In the genomic region with DNA sequence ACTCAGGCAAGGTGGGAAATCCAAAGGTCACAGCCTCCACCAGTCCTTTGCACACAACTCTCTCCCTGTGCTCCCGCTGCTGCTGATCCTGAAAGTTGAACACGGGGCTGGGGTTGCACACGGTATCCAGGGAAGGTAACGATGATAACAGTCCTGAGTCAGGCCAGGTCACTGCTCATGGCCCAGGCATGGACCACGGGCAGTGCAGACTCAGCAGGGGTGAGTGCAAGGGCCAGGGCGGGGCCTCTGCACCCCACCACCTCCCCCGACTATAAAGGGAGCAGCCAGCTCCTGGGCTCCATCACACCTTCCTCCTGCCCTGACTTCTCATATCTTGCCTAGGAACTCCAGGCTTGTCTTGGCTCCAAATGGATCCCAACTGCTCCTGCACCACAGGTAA, we compare ENCODE assay signal across 2 cellular contexts.
TF ChIP-seq lines count a peak whose summit lies in the region.

A gene (plus strand): TSS at position 301 of the 400 bp plus-strand sequence. CDS start 68 bp downstream, at position 369.

TF ChIP-seq in HepG2, 621 proteins besides CTCF, POLR2A, EP300 and RAD21:
- TF ChIP-seq ZNF644 (CRISPR knock-in tag; IDR thresholded peaks at IDR 0.05; ENCODE audit: low read depth): no peak
- TF ChIP-seq, protein P1, sequence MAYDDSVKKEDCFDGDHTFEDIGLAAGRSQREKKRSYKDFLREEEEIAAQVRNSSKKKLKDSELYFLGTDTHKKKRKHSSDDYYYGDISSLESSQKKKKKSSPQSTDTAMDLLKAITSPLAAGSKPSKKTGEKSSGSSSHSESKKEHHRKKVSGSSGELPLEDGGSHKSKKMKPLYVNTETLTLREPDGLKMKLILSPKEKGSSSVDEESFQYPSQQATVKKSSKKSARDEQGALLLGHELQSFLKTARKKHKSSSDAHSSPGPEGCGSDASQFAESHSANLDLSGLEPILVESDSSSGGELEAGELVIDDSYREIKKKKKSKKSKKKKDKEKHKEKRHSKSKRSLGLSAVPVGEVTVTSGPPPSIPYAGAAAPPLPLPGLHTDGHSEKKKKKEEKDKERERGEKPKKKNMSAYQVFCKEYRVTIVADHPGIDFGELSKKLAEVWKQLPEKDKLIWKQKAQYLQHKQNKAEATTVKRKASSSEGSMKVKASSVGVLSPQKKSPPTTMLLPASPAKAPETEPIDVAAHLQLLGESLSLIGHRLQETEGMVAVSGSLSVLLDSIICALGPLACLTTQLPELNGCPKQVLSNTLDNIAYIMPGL (CRISPR knock-in tag; IDR thresholded peaks at IDR 0.05; ENCODE audit: borderline replicate concordance in 1 of 2, low read depth in 1 of 2): no peak
- no peak for TF ChIP-seq MXI1 (IDR thresholded peaks at IDR 0.05; ENCODE audit: borderline replicate concordance, low read depth, low read length)
- TF ChIP-seq BCL6 (CRISPR knock-in tag; IDR thresholded peaks at IDR 0.05): no peak
- no peak for TF ChIP-seq CHD4 (IDR thresholded peaks at IDR 0.05; ENCODE audit: borderline replicate concordance, low read length)
- TF ChIP-seq GATA4 (IDR thresholded peaks at IDR 0.05; ENCODE audit: borderline replicate concordance, low read depth): no peak
- no peak for TF ChIP-seq TAF1 (CRISPR knock-in tag; IDR thresholded peaks at IDR 0.05)
- no peak for TF ChIP-seq ZNF839 (CRISPR knock-in tag; IDR thresholded peaks at IDR 0.05; ENCODE audit: borderline replicate concordance)
- TF ChIP-seq, protein P2, sequence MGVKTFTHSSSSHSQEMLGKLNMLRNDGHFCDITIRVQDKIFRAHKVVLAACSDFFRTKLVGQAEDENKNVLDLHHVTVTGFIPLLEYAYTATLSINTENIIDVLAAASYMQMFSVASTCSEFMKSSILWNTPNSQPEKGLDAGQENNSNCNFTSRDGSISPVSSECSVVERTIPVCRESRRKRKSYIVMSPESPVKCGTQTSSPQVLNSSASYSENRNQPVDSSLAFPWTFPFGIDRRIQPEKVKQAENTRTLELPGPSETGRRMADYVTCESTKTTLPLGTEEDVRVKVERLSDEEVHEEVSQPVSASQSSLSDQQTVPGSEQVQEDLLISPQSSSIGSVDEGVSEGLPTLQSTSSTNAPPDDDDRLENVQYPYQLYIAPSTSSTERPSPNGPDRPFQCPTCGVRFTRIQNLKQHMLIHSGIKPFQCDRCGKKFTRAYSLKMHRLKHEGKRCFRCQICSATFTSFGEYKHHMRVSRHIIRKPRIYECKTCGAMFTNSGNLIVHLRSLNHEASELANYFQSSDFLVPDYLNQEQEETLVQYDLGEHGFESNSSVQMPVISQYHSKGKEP (CRISPR knock-in tag; IDR thresholded peaks at IDR 0.05): no peak
- TF ChIP-seq, protein P3, sequence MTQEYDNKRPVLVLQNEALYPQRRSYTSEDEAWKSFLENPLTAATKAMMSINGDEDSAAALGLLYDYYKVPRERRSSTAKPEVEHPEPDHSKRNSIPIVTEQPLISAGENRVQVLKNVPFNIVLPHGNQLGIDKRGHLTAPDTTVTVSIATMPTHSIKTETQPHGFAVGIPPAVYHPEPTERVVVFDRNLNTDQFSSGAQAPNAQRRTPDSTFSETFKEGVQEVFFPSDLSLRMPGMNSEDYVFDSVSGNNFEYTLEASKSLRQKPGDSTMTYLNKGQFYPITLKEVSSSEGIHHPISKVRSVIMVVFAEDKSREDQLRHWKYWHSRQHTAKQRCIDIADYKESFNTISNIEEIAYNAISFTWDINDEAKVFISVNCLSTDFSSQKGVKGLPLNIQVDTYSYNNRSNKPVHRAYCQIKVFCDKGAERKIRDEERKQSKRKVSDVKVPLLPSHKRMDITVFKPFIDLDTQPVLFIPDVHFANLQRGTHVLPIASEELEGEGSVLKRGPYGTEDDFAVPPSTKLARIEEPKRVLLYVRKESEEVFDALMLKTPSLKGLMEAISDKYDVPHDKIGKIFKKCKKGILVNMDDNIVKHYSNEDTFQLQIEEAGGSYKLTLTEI (CRISPR knock-in tag; conservative IDR thresholded peaks at IDR 0.05): no peak
- no peak for TF ChIP-seq PPARG (CRISPR knock-in tag; conservative IDR thresholded peaks at IDR 0.05)
- TF ChIP-seq, protein P4, sequence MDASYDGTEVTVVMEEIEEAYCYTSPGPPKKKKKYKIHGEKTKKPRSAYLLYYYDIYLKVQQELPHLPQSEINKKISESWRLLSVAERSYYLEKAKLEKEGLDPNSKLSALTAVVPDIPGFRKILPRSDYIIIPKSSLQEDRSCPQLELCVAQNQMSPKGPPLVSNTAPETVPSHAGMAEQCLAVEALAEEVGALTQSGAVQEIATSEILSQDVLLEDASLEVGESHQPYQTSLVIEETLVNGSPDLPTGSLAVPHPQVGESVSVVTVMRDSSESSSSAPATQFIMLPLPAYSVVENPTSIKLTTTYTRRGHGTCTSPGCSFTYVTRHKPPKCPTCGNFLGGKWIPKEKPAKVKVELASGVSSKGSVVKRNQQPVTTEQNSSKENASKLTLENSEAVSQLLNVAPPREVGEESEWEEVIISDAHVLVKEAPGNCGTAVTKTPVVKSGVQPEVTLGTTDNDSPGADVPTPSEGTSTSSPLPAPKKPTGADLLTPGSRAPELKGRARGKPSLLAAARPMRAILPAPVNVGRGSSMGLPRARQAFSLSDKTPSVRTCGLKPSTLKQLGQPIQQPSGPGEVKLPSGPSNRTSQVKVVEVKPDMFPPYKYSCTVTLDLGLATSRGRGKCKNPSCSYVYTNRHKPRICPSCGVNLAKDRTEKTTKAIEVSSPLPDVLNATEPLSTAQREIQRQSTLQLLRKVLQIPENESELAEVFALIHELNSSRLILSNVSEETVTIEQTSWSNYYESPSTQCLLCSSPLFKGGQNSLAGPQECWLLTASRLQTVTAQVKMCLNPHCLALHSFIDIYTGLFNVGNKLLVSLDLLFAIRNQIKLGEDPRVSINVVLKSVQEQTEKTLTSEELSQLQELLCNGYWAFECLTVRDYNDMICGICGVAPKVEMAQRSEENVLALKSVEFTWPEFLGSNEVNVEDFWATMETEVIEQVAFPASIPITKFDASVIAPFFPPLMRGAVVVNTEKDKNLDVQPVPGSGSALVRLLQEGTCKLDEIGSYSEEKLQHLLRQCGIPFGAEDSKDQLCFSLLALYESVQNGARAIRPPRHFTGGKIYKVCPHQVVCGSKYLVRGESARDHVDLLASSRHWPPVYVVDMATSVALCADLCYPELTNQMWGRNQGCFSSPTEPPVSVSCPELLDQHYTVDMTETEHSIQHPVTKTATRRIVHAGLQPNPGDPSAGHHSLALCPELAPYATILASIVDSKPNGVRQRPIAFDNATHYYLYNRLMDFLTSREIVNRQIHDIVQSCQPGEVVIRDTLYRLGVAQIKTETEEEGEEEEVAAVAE (CRISPR knock-in tag; IDR thresholded peaks at IDR 0.05; ENCODE audit: borderline replicate concordance): no peak
- TF ChIP-seq BORCS8-MEF2B (CRISPR knock-in tag; IDR thresholded peaks at IDR 0.05): no peak
- TF ChIP-seq GPN1 (CRISPR knock-in tag; IDR thresholded peaks at IDR 0.05; ENCODE audit: borderline replicate concordance): no peak
- TF ChIP-seq ZNF550 (CRISPR knock-in tag; IDR thresholded peaks at IDR 0.05; ENCODE audit: borderline replicate concordance): no peak
- TF ChIP-seq FOXC1 (CRISPR knock-in tag; IDR thresholded peaks at IDR 0.05; ENCODE audit: borderline replicate concordance): no peak
- TF ChIP-seq ZNF720 (CRISPR knock-in tag; IDR thresholded peaks at IDR 0.05): no peak

TF ChIP-seq in H1, 55 proteins besides CTCF, POLR2A, EP300 and RAD21:
- no peak for TF ChIP-seq CHD1 (IDR thresholded peaks at IDR 0.05; ENCODE audit: low read depth, low read length)
- no peak for TF ChIP-seq POU5F1 (IDR thresholded peaks at IDR 0.05; ENCODE audit: low read depth, low read length)
- no peak for TF ChIP-seq EGR1 (IDR thresholded peaks at IDR 0.05; ENCODE audit: borderline replicate concordance, low read depth, low read length)
- no peak for TF ChIP-seq SIN3A (conservative IDR thresholded peaks at IDR 0.05 in 1 of 2, IDR thresholded peaks at IDR 0.05 in 1 of 2; ENCODE audit: low read depth in 1 of 2, low read length in 2 of 2)
- TF ChIP-seq ZNF274 (IDR thresholded peaks at IDR 0.05; ENCODE audit: borderline replicate concordance, extremely low read depth, low read length): no peak
- no peak for TF ChIP-seq SAP30 (IDR thresholded peaks at IDR 0.05; ENCODE audit: insufficient read depth, insufficient replicate concordance, low read length)
- no peak for TF ChIP-seq TAF1 (IDR thresholded peaks at IDR 0.05; ENCODE audit: low read depth, low read length)
- TF ChIP-seq, protein P5, sequence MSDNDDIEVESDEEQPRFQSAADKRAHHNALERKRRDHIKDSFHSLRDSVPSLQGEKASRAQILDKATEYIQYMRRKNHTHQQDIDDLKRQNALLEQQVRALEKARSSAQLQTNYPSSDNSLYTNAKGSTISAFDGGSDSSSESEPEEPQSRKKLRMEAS (IDR thresholded peaks at IDR 0.05): no peak
- no peak for TF ChIP-seq SP2 (IDR thresholded peaks at IDR 0.05; ENCODE audit: low read length)
- TF ChIP-seq, protein P6, sequence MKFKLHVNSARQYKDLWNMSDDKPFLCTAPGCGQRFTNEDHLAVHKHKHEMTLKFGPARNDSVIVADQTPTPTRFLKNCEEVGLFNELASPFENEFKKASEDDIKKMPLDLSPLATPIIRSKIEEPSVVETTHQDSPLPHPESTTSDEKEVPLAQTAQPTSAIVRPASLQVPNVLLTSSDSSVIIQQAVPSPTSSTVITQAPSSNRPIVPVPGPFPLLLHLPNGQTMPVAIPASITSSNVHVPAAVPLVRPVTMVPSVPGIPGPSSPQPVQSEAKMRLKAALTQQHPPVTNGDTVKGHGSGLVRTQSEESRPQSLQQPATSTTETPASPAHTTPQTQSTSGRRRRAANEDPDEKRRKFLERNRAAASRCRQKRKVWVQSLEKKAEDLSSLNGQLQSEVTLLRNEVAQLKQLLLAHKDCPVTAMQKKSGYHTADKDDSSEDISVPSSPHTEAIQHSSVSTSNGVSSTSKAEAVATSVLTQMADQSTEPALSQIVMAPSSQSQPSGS (IDR thresholded peaks at IDR 0.05; ENCODE audit: low read length): no peak
- no peak for TF ChIP-seq HDAC6 (IDR thresholded peaks at IDR 0.05; ENCODE audit: low read depth, low read length)
- TF ChIP-seq SUZ12 (IDR thresholded peaks at IDR 0.05; ENCODE audit: low read length): no peak
- TF ChIP-seq SIRT6 (IDR thresholded peaks at IDR 0.05; ENCODE audit: low read length): no peak
- no peak for TF ChIP-seq CHD2 (IDR thresholded peaks at IDR 0.05; ENCODE audit: low read length)
- no peak for TF ChIP-seq PHF8 (conservative IDR thresholded peaks at IDR 0.05; ENCODE audit: low read depth, low read length)
- TF ChIP-seq HDAC2 (IDR thresholded peaks at IDR 0.05; ENCODE audit: borderline replicate concordance in 1 of 2, low read depth in 2 of 2, low read length in 2 of 2): no peak
- TF ChIP-seq, protein P7, sequence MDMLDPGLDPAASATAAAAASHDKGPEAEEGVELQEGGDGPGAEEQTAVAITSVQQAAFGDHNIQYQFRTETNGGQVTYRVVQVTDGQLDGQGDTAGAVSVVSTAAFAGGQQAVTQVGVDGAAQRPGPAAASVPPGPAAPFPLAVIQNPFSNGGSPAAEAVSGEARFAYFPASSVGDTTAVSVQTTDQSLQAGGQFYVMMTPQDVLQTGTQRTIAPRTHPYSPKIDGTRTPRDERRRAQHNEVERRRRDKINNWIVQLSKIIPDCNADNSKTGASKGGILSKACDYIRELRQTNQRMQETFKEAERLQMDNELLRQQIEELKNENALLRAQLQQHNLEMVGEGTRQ (IDR thresholded peaks at IDR 0.05; ENCODE audit: low read length): no peak
- TF ChIP-seq TCF12 (IDR thresholded peaks at IDR 0.05; ENCODE audit: low read depth, low read length): no peak
- TF ChIP-seq, protein P8, sequence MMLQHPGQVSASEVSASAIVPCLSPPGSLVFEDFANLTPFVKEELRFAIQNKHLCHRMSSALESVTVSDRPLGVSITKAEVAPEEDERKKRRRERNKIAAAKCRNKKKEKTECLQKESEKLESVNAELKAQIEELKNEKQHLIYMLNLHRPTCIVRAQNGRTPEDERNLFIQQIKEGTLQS (IDR thresholded peaks at IDR 0.05; ENCODE audit: insufficient read depth, low read depth, low read length): no peak
- TF ChIP-seq NANOG (IDR thresholded peaks at IDR 0.05; ENCODE audit: insufficient read depth, low read depth, low read length, poor library complexity, severe bottlenecking): no peak
